In genomic region chr10:128853537-128853936, GRCh38 we compare ENCODE assay signal across 17 cellular contexts.
"Had no signal": no experiment of that assay in that cellular context is flagged by ENCODE, and none has a peak within 500 bp of the region (broad histone marks: within the 10 kb centered on the region; RNA-seq: fewer than 3 reads in every experiment).

No MANE protein-coding gene starts in this region.

- H3K9me3 ChIP-seq: MG63 had no signal

- H3K4me3 ChIP-seq: MG63 had no signal

- DNase-seq: IMR-90, Karpas-422, KG1, MG63, NCI-H1092, NCI-H1105 treated with DMSO at 0.1 percent for 48 hours, NCI-H1417 treated with DMSO at 0.1 percent for 48 hours, NCI-H146, NCI-H1694 treated with DMSO at 0.1 percent for 48 hours, NCI-H1930, NCI-H2081, NCI-H2107, NCI-H2227 treated with DMSO at 0.1 percent for 48 hours, NCI-H446 treated with DMSO at 0.1 percent for 48 hours, NCI-H510A treated with DMSO at 0.1 percent for 48 hours, NCI-H774, RPMI8226 had no signal

- H3K36me3 ChIP-seq: MG63 had no signal

- H3K27me3 ChIP-seq: MG63 had no signal
